Comparison of ENCODE assay signal across 13 cellular contexts in genomic region chr11:65058419-65059054, GRCh38. TPM values are rescaled to one million over a fixed set of nuclear protein-coding genes. Genes with fewer than 3 reads are reported as not detected.
DNase-seq lines count a peak whose midpoint lies in the region; ATAC-seq and TF ChIP-seq lines count a peak whose summit lies in the region.
"Had no signal": no experiment of that assay in that cellular context is flagged by ENCODE, and none has a peak within 500 bp of the region (broad histone marks: within the 10 kb centered on the region; RNA-seq: fewer than 3 reads in every experiment).

NAALADL1 (minus strand) TSS chr11:65058553; CDS start chr11:65058521, 32 bp downstream.

- H3K4me2 ChIP-seq in fibroblast of lung (ENCODE audit: extremely low read depth, insufficient read depth, low read length) = no peak within 1 kb of the TSS
- no peak within 1 kb of the TSS for H3K4me2 ChIP-seq in osteoblast (ENCODE audit: insufficient read depth, low read length)

- no peaks in the 10 kb centered on the region for H3K79me2 ChIP-seq in fibroblast of lung (ENCODE audit: control insufficient read depth, insufficient read depth, low read length)
- H3K79me2 ChIP-seq in osteoblast (ENCODE audit: insufficient read depth, low read length) = no peaks in the 10 kb centered on the region

- TF ChIP-seq CTCF in Peyer's patch (IDR thresholded peaks at IDR 0.05) (no peak), fibroblast of lung (conservative IDR thresholded peaks at IDR 0.05 in 1 of 2, IDR thresholded peaks at IDR 0.05 in 1 of 2; ENCODE audit: low read depth in 1 of 2, low read length in 2 of 2) (no peak), osteoblast (IDR thresholded peaks at IDR 0.05; ENCODE audit: extremely low read depth, low read depth, low read length) (no peak)

- no peaks in the 10 kb centered on the region for H3K9me3 Mint-ChIP-seq in CD4-positive, alpha-beta memory T cell

- H3K36me3 ChIP-seq in CD4-positive, alpha-beta memory T cell (ENCODE audit: insufficient read depth, low read length) = no peaks in the 10 kb centered on the region
- H3K36me3 ChIP-seq in Peyer's patch = no peaks in the 10 kb centered on the region
- no peaks in the 10 kb centered on the region for H3K36me3 ChIP-seq in fibroblast of lung (ENCODE audit: control insufficient read depth, insufficient read depth, low read length)
- H3K36me3 ChIP-seq in osteoblast (ENCODE audit: insufficient read depth, low read length) = no peaks in the 10 kb centered on the region
- H3K36me3 ChIP-seq: adrenal gland had no signal

- H3K4me3 ChIP-seq in CD4-positive, alpha-beta memory T cell (ENCODE audit: low read length in 2 of 2) = no peak within 1 kb of the TSS
- peak within 1 kb of the TSS in 3 of 4 donors; percentile 27 to 58 (median 56) for H3K4me3 ChIP-seq in Peyer's patch
- H3K4me3 ChIP-seq in fibroblast of lung (replicated peaks in 1 of 4; ENCODE audit: control extremely low read depth in 1 of 4, insufficient read depth in 1 of 4, low read depth in 3 of 4, low read length in 4 of 4) = no peak within 1 kb of the TSS
- no peak within 1 kb of the TSS for H3K4me3 ChIP-seq in osteoblast (ENCODE audit: insufficient read depth, low read length)
- H3K4me3 ChIP-seq: adrenal gland had no signal

- DNase-seq in CD4-positive, alpha-beta memory T cell = no peak
- DNase-seq in Peyer's patch (peak in 2 of 3 donors; percentile 85 to 86), fibroblast of lung (ENCODE audit: low read depth in 2 of 2) (no peak), osteoblast (ENCODE audit: insufficient read length, low spot score, missing footprints) (peak; percentile 62), putamen (ENCODE audit: low spot score) (no peak), NCI-H128 (lab: John Stamatoyannopoulos, UW; ENCODE audit: unreplicated experiment) (no peak)
- DNase-seq: adrenal gland; NCI-H1417 treated with DMSO at 0.1 percent for 48 hours; stimulated activated CD4-positive, alpha-beta T cell treated with anti-CD3 and anti-CD28 coated beads, Interleukin-2, amount 100 ng/mL, for 48 hours; T1000 had no signal

- CTCF ChIA-PET in CD4-positive, alpha-beta memory T cell (lab: Charles Lee; ENCODE audit: partially characterized antibody) = no interaction called here

- no peaks in the 10 kb centered on the region for H3K9me3 ChIP-seq in CD4-positive, alpha-beta memory T cell (ENCODE audit: control insufficient read depth in 1 of 2, low read length in 2 of 2)
- no peaks in the 10 kb centered on the region for H3K9me3 ChIP-seq in Peyer's patch
- no peaks in the 10 kb centered on the region for H3K9me3 ChIP-seq in fibroblast of lung (ENCODE audit: control insufficient read depth, insufficient read depth, low read depth, low read length)
- H3K9me3 ChIP-seq in osteoblast (ENCODE audit: low read depth, low read length) = no peaks in the 10 kb centered on the region
- H3K9me3 ChIP-seq: adrenal gland had no signal

- no peaks in the 10 kb centered on the region for H3K36me3 Mint-ChIP-seq in CD4-positive, alpha-beta memory T cell

- intact Hi-C loops in CD4-positive, alpha-beta memory T cell (cut with micrococcal nuclease) = no loop called here

- no peak within 1 kb of the TSS for H3K27ac ChIP-seq in CD4-positive, alpha-beta memory T cell (ENCODE audit: low read depth, low read length)
- H3K27ac ChIP-seq in Peyer's patch (peak within 1 kb of the TSS in 3 of 4 donors; percentile 55 to 87 (median 76)), fibroblast of lung (ENCODE audit: insufficient read depth, low read length) (no peak within 1 kb of the TSS), osteoblast (ENCODE audit: low read depth, low read length) (no peak within 1 kb of the TSS)
- H3K27ac ChIP-seq: adrenal gland had no signal

- POLR2A ChIA-PET in CD4-positive, alpha-beta memory T cell (lab: Charles Lee; ENCODE audit: partially characterized antibody) = no interaction called here

- peaks cover 0 to 3% of the 10 kb centered on the region in 2 donors for H3K27me3 Mint-ChIP-seq in CD4-positive, alpha-beta memory T cell

- H3K4me1 Mint-ChIP-seq in CD4-positive, alpha-beta memory T cell = peaks cover 9 to 13% (median 11%) of the 10 kb centered on the region in 4 donors

- H4K20me1 ChIP-seq in fibroblast of lung (ENCODE audit: control insufficient read depth, extremely low read depth, insufficient read depth, low read length) (no peaks in the 10 kb centered on the region), osteoblast (ENCODE audit: insufficient read depth, low read length) (no peaks in the 10 kb centered on the region)

- peak within 1 kb of the TSS in 1 of 7 donors; percentile 26 for H3K27ac Mint-ChIP-seq in CD4-positive, alpha-beta memory T cell

- no peak within 1 kb of the TSS for H3K9ac ChIP-seq in fibroblast of lung (ENCODE audit: insufficient read depth, low read length)

- ATAC-seq in GM21576 (IDR thresholded peaks at IDR 0.05; ENCODE audit: unreplicated experiment) (no peak), GM19035 (IDR thresholded peaks at IDR 0.05; ENCODE audit: unreplicated experiment) (no peak)

- H2AFZ ChIP-seq in fibroblast of lung (ENCODE audit: low read length) (no peak within 1 kb of the TSS), osteoblast (ENCODE audit: low read length) (no peak within 1 kb of the TSS)

- peak; percentile 63 to 78 for TF ChIP-seq POLR2A in Peyer's patch (IDR thresholded peaks at IDR 0.05)

- peaks cover 22% of the 10 kb centered on the region for H3K4me1 ChIP-seq in CD4-positive, alpha-beta memory T cell (ENCODE audit: insufficient read depth, low read length)
- H3K4me1 ChIP-seq in Peyer's patch (peaks cover 0 to 24% (median 7%) of the 10 kb centered on the region in 4 donors), fibroblast of lung (ENCODE audit: control insufficient read depth, extremely low read depth, insufficient read depth, low read length) (no peaks in the 10 kb centered on the region), osteoblast (ENCODE audit: insufficient read depth, low read length) (no peaks in the 10 kb centered on the region)
- H3K4me1 ChIP-seq: adrenal gland had no signal

- no peaks in the 10 kb centered on the region for H3K27me3 ChIP-seq in CD4-positive, alpha-beta memory T cell (ENCODE audit: insufficient read depth, low read length)
- H3K27me3 ChIP-seq in Peyer's patch (no peaks in the 10 kb centered on the region), fibroblast of lung (ENCODE audit: control insufficient read depth, insufficient read depth, low read length) (peaks cover 8% of the 10 kb centered on the region), osteoblast (ENCODE audit: insufficient read depth, low read length) (peaks cover 9% of the 10 kb centered on the region)
- H3K27me3 ChIP-seq: adrenal gland had no signal

- H3K4me3 Mint-ChIP-seq in CD4-positive, alpha-beta memory T cell = no peak within 1 kb of the TSS

RNA-seq across cellular contexts. Expression of gene NAALADL1, which starts in this region (rescaled TPM):
- 10 to 100 TPM; 22.4 to 23.4 TPM for total RNA-seq in CD4-positive, alpha-beta memory T cell
- 10 to 100 TPM; 16.6 to 27.0 TPM for polyA plus RNA-seq in CD4-positive, alpha-beta memory T cell
- total RNA-seq in Peyer's patch = 1,000 to 10,000 TPM in 2 of 4 donors, 100 to 1,000 TPM in 1, 10 to 100 TPM in 1; 40.4 to 1,241 (median 898) TPM
- total RNA-seq in fibroblast of lung = 26.2 and 35.5 TPM in 2 replicates
- 14.8 and 14.9 TPM in 2 replicates for polyA plus RNA-seq in fibroblast of lung
- 23.0 and 29.2 TPM in 2 replicates for polyA plus RNA-seq in fibroblast of lung (2012)
- polyA minus RNA-seq in fibroblast of lung (ENCODE audit: low replicate concordance) = 20.2 and 38.6 TPM in 2 replicates
- total RNA-seq in osteoblast = 15.6 and 17.7 TPM in 2 replicates
- total RNA-seq: NCI-H460 had no signal

Comparison
In these comparisons a context has a peak if more than half of its experiments do, and no peak if none do; other contexts are left out.
1. DNase-seq: peak in Peyer's patch (2 of 3) and osteoblast (single experiment); none in CD4-positive, alpha-beta memory T cell (0 of 5), fibroblast of lung (0 of 2), putamen (single experiment) and NCI-H128 (single experiment).
2. H3K27ac ChIP-seq: peak in Peyer's patch (3 of 4); none in CD4-positive, alpha-beta memory T cell (single experiment), fibroblast of lung (single experiment) and osteoblast (single experiment).
3. H3K4me3 ChIP-seq: peak in Peyer's patch (3 of 4); none in CD4-positive, alpha-beta memory T cell (0 of 2), fibroblast of lung (0 of 4) and osteoblast (single experiment).